In genomic region chr2:203360833-203361430, GRCh38 we compare ENCODE assay signal across 1 cellular context.
TF ChIP-seq lines count a peak whose summit lies in the region.

No MANE protein-coding gene starts in this region.

TF ChIP-seq in GM12878, 131 proteins besides CTCF, POLR2A, EP300 and RAD21:
- TF ChIP-seq ZBTB40 (IDR thresholded peaks at IDR 0.05; ENCODE audit: borderline replicate concordance) (no peak), RCOR1 (conservative IDR thresholded peaks at IDR 0.05; ENCODE audit: low read depth, low read length) (no peak), MAX (IDR thresholded peaks at IDR 0.05; ENCODE audit: low read depth, low read length) (no peak), NFXL1 (IDR thresholded peaks at IDR 0.05; ENCODE audit: borderline replicate concordance) (no peak), PAX8 (IDR thresholded peaks at IDR 0.05) (no peak), EZH2 (IDR thresholded peaks at IDR 0.05; ENCODE audit: borderline replicate concordance, control insufficient read depth, low read depth, low read length) (no peak), REST (IDR thresholded peaks at IDR 0.05; ENCODE audit: low read depth, low read length) (no peak)
